In the genomic region with DNA sequence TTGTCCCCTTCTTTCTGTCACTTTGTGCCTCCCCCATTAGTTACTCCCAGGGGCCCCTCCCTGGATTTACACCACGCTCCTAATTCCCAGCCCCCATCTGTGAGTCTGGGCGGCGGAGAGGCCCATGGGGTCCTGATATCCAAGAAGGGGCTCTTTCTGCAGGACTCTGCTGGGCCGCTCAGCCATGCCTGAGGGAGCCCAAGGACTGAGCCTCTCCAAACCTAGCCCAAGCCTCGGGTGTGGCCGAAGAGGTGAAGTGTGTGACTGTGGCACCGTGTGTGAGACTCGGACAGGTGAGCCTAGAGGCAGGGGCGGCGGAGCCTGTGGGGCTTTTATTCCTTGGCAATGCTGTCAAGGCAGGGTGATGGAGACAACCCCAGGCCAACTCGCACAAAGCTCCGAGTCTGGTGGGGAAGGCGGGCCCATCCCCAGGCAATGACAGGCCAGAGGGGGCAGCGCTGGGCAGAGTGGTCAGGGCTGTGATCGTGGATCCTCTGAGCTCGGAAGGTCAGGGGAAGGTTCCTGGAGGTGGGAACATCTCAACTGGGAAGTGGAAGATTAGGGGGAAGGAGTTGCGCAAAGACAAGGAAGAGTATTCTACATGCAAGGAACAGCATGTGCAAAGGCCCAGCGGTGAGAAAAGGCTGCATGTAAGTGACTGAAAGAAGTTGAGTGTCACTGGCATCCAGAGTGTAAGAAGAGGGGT, we compare ENCODE assay signal across 8 cellular contexts. TPM values are rescaled to one million over a fixed set of nuclear protein-coding genes. Genes with fewer than 3 reads are reported as not detected.
DNase-seq lines count a peak whose midpoint lies in the region; ATAC-seq, FAIRE-seq and TF ChIP-seq lines count a peak whose summit lies in the region.

No MANE protein-coding gene starts in this region.

- no peaks in the 10 kb centered on the region for H3K27me3 ChIP-seq in DOHH2 (ENCODE audit: control insufficient read depth, low read length)
- no peaks in the 10 kb centered on the region for H3K27me3 ChIP-seq in MG63
- peaks cover 8% of the 10 kb centered on the region for H3K27me3 ChIP-seq in mucosa of stomach (ENCODE audit: control insufficient read depth, insufficient read depth, low read length)

- H3F3A ChIP-seq in DOHH2 (ENCODE audit: control insufficient read depth, insufficient read depth): peaks cover 22% of the 10 kb centered on the region

- H3K9me3 Mint-ChIP-seq in dendritic cell treated with granulocyte-macrophage colony-stimulating factor and Interleukin-4, amounts not matched to agents 40 ng/mL and 50 ng/mL, for 4 days: no peaks in the 10 kb centered on the region

- TF ChIP-seq CTCF in DOHH2 (IDR thresholded peaks at IDR 0.05; ENCODE audit: low read depth, low read length, poor library complexity, severe bottlenecking): peak; percentile 35

- DNase-seq in MG63 (peak; percentile 30), DMS53 treated with DMSO at 0.1 percent for 48 hours (lab: John Stamatoyannopoulos, UW; ENCODE audit: unreplicated experiment) (no peak), H54 (ENCODE audit: insufficient read length, low spot score) (no peak), NCI-H1048 (lab: John Stamatoyannopoulos, UW) (no peak)

- H3K4me2 ChIP-seq in DOHH2 (ENCODE audit: low read length): peak overlapping the region; percentile 83

- H3K9me2 ChIP-seq in DOHH2 (replicated peaks; ENCODE audit: control insufficient read depth, low read length): no peaks in the 10 kb centered on the region

- peaks cover 37% of the 10 kb centered on the region for H3K4me1 ChIP-seq in DOHH2 (ENCODE audit: control insufficient read depth, low read length)
- H3K4me1 ChIP-seq in mucosa of stomach (ENCODE audit: control insufficient read depth, insufficient read depth, low read length): peaks cover 27% of the 10 kb centered on the region

- no peak for ATAC-seq in HG02870 (IDR thresholded peaks at IDR 0.05; ENCODE audit: unreplicated experiment)

- intact Hi-C loops in dendritic cell treated with granulocyte-macrophage colony-stimulating factor and Interleukin-4, amounts not matched to agents 40 ng/mL and 50 ng/mL, for 4 days (cut with micrococcal nuclease): loop anchor here (5.0 kb wide), 1 partner anchor 72 kb away; a partner anchor contains a TSS

- H3K9me3 ChIP-seq in DOHH2 (ENCODE audit: control insufficient read depth, insufficient read depth, low read length) (no peaks in the 10 kb centered on the region), MG63 (no peaks in the 10 kb centered on the region), mucosa of stomach (ENCODE audit: control insufficient read depth, low read length) (no peaks in the 10 kb centered on the region)

- H3K36me3 Mint-ChIP-seq in dendritic cell treated with granulocyte-macrophage colony-stimulating factor and Interleukin-4, amounts not matched to agents 40 ng/mL and 50 ng/mL, for 4 days (ENCODE audit: low read depth): peaks cover 52% of the 10 kb centered on the region

- peaks cover 52% of the 10 kb centered on the region for H3K4me1 Mint-ChIP-seq in dendritic cell treated with granulocyte-macrophage colony-stimulating factor and Interleukin-4, amounts not matched to agents 40 ng/mL and 50 ng/mL, for 4 days (ENCODE audit: low read depth)

- peak overlapping the region; percentile 81 for H3K4me3 Mint-ChIP-seq in dendritic cell treated with granulocyte-macrophage colony-stimulating factor and Interleukin-4, amounts not matched to agents 40 ng/mL and 50 ng/mL, for 4 days

- H3K27ac ChIP-seq in DOHH2 (ENCODE audit: low read depth, low read length): 0 out of 2 replicates have a peak overlapping the region, but pooled peaks have one; percentile 70

- peaks cover 2% of the 10 kb centered on the region for H3K27me3 Mint-ChIP-seq in dendritic cell treated with granulocyte-macrophage colony-stimulating factor and Interleukin-4, amounts not matched to agents 40 ng/mL and 50 ng/mL, for 4 days

- peaks cover 33% of the 10 kb centered on the region for H3K79me2 ChIP-seq in DOHH2 (ENCODE audit: control insufficient read depth, low read length)

- no peak for FAIRE-seq in H54 (lab: Jason Lieb, UNC)

- H3K9ac ChIP-seq in mucosa of stomach (ENCODE audit: low read length): peak overlapping the region; percentile 55

- H3K27ac Mint-ChIP-seq in dendritic cell treated with granulocyte-macrophage colony-stimulating factor and Interleukin-4, amounts not matched to agents 40 ng/mL and 50 ng/mL, for 4 days: peak overlapping the region; percentile 98

- TF ChIP-seq POLR2A in H54 (IDR thresholded peaks at IDR 0.05; ENCODE audit: low read depth, low read length): no peak

- H3K36me3 ChIP-seq in DOHH2 (ENCODE audit: control insufficient read depth, low read length): peaks cover 20% of the 10 kb centered on the region
- H3K36me3 ChIP-seq in MG63: peaks cover 4% of the 10 kb centered on the region
- no peaks in the 10 kb centered on the region for H3K36me3 ChIP-seq in mucosa of stomach (ENCODE audit: control insufficient read depth, insufficient read depth, low read length)

- peaks cover 5% of the 10 kb centered on the region; the same call in 1 of the 2 replicates for H4K20me1 ChIP-seq in DOHH2 (ENCODE audit: control insufficient read depth, insufficient read depth, low read depth, low read length)

- H3K4me3 ChIP-seq in DOHH2 (ENCODE audit: low read length) (peak overlapping the region; percentile 88), MG63 (peak overlapping the region; percentile 95), mucosa of stomach (ENCODE audit: low read length) (no peak overlapping the region)

RNA-seq across cellular contexts. Expression of a gene that starts 1.6 kb away (rescaled TPM):
- total RNA-seq in MG63 (2014; rRNA removed; shearing (Covaris generic); ENCODE audit: low replicate concordance): 3.0 and 12.4 TPM in 2 replicates

RNA-seq across cellular contexts. Expression of a gene that starts 7.4 kb away (rescaled TPM):
- total RNA-seq in MG63 (2014; rRNA removed; shearing (Covaris generic); ENCODE audit: low replicate concordance): 0.66 and 1.4 TPM in 2 replicates

RNA-seq across cellular contexts. Expression of a gene that starts 21.7 kb away (rescaled TPM):
- 95.9 and 97.8 TPM in 2 replicates for total RNA-seq in MG63 (2014; rRNA removed; shearing (Covaris generic); ENCODE audit: low replicate concordance)

RNA-seq across cellular contexts. Expression of a gene that starts 22.9 kb away (rescaled TPM):
- total RNA-seq in MG63 (2014; rRNA removed; shearing (Covaris generic); ENCODE audit: low replicate concordance): 18.1 and 26.5 TPM in 2 replicates

RNA-seq across cellular contexts. Expression of a gene that starts 23.1 kb away (rescaled TPM):
- total RNA-seq in MG63 (2014; rRNA removed; shearing (Covaris generic); ENCODE audit: low replicate concordance): 62.0 and 62.4 TPM in 2 replicates
